27 cellular contexts compared by ENCODE assay signal in the genomic region with DNA sequence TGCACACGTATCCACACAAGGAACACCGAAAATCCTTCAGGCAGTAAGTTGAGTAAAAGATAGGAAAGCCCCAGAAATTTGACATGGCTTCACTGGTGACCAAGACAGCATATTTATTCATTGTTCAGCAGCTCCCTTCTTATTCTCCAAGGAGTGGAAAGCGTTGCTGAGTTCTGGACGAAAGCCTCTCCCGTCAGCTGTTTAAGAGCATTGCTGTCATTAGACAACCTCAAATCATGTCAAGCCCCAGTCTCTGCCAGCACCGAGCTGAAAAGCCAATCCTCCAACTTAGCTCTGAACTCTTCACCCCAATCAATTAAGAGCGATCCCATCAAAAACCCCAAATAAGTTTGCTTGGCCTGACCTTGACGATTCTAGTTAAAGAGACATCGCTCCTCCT.
DNase-seq lines count a peak whose midpoint lies in the region; ATAC-seq and TF ChIP-seq lines count a peak whose summit lies in the region.
"Had no signal": no experiment of that assay in that cellular context is flagged by ENCODE, and none has a peak within 500 bp of the region (broad histone marks: within the 10 kb centered on the region; RNA-seq: fewer than 3 reads in every experiment).

No MANE protein-coding gene starts in this region.

- TF ChIP-seq CTCF in cardiac muscle cell (IDR thresholded peaks at IDR 0.05; ENCODE audit: low read depth, low read length) (no peak), left ventricle myocardium inferior (IDR thresholded peaks at IDR 0.05; ENCODE audit: borderline replicate concordance) (no peak), mesothelial cell of epicardium (IDR thresholded peaks at IDR 0.05; ENCODE audit: unreplicated experiment) (no peak)

- H3K9me3 ChIP-seq in cardiac muscle cell (ENCODE audit: low read depth) (no peaks in the 10 kb centered on the region), left ventricle myocardium inferior (replicated peaks) (no peaks in the 10 kb centered on the region)
- H3K9me3 ChIP-seq: breast epithelium, heart right ventricle, Peyer's patch, SJCRH30 had no signal

- peak; percentile 69 for ATAC-seq in sciatic nerve
- ATAC-seq in HG02973 (IDR thresholded peaks at IDR 0.05; ENCODE audit: unreplicated experiment), result no peak
- no peak for ATAC-seq in HG03457 (IDR thresholded peaks at IDR 0.05; ENCODE audit: unreplicated experiment)
- ATAC-seq: activated CD4-positive, alpha-beta T cell treated with anti-CD3 and anti-CD28 coated beads for 36 hours; activated CD8-positive, alpha-beta T cell treated with anti-CD3 and anti-CD28 coated beads, Interleukin-2, amount 10 ng/mL, durations not matched to agents 7 days and 5 days; stimulated activated naive B cell treated with anti-CD40 and anti-IgM and Interleukin-4, amounts not matched to agents 10 μg/mL and 1 μg/mL and 100 μg/mL, for 72 hours had no signal

- intact Hi-C loops in left ventricle myocardium inferior (cut with micrococcal nuclease), result no loop called here
- intact Hi-C loops in sciatic nerve (cut with DNase I), result no loop called here

- no peaks in the 10 kb centered on the region for H3K36me3 ChIP-seq in cardiac muscle cell
- no peaks in the 10 kb centered on the region for H3K36me3 ChIP-seq in left ventricle myocardium inferior
- H3K36me3 ChIP-seq: breast epithelium, heart right ventricle, Peyer's patch, SJCRH30 had no signal

- peaks cover 19% of the 10 kb centered on the region for H3K4me1 ChIP-seq in cardiac muscle cell (ENCODE audit: low read depth)
- H3K4me1 ChIP-seq in left ventricle myocardium inferior, result peaks cover 31% of the 10 kb centered on the region
- H3K4me1 ChIP-seq: breast epithelium, SJCRH30 had no signal

- peak overlapping the region; percentile 85 for H3K27ac Mint-ChIP-seq in mesothelial cell of epicardium
- H3K27ac Mint-ChIP-seq: activated CD4-positive, alpha-beta T cell treated with anti-CD3 and anti-CD28 coated beads for 36 hours; activated CD8-positive, alpha-beta T cell treated with anti-CD3 and anti-CD28 coated beads, Interleukin-2, amount 10 ng/mL, durations not matched to agents 7 days and 5 days; activated naive CD4-positive, alpha-beta T cell treated with anti-CD3 and anti-CD28 coated beads for 36 hours; progenitor cell of endocrine pancreas; stimulated activated naive B cell treated with anti-CD40 and anti-IgM and Interleukin-4, amounts not matched to agents 10 μg/mL and 1 μg/mL and 100 μg/mL, for 72 hours had no signal

- DNase-seq in cardiac muscle cell (ENCODE audit: low read depth in 1 of 2, low spot score in 1 of 2) (peak in 1 of 2 donors; percentile 30), left ventricle myocardium inferior (no peak), mesothelial cell of epicardium (ENCODE audit: low spot score in 2 of 2, unreplicated experiment in 2 of 2) (no peak), sciatic nerve (ENCODE audit: low spot score) (no peak), DMS 273 treated with DMSO at 0.1 percent for 48 hours (lab: John Stamatoyannopoulos, UW) (no peak), NCI-H748 treated with DMSO at 0.1 percent for 48 hours (lab: John Stamatoyannopoulos, UW) (no peak)
- DNase-seq: activated CD4-positive, alpha-beta T cell treated with anti-CD3 and anti-CD28 coated beads for 36 hours; activated CD8-positive, alpha-beta T cell treated with anti-CD3 and anti-CD28 coated beads, Interleukin-2, amount 10 ng/mL, durations not matched to agents 7 days and 5 days; activated naive CD4-positive, alpha-beta T cell treated with anti-CD3 and anti-CD28 coated beads for 36 hours; effector CD8-positive, alpha-beta T cell; foreskin fibroblast; heart right ventricle; kidney; NCI-H446 treated with DMSO at 0.1 percent for 48 hours; NCI-H82; Peyer's patch; SJCRH30; stimulated activated naive B cell treated with anti-CD40 and anti-IgM and Interleukin-4, amounts not matched to agents 10 μg/mL and 1 μg/mL and 100 μg/mL, for 72 hours; SW 1271; T-helper 9 cell had no signal

- no peaks in the 10 kb centered on the region for H3K36me3 Mint-ChIP-seq in mesothelial cell of epicardium
- H3K36me3 Mint-ChIP-seq: stimulated activated naive B cell treated with anti-CD40 and anti-IgM and Interleukin-4, amounts not matched to agents 10 μg/mL and 1 μg/mL and 100 μg/mL, for 72 hours had no signal

- H3K4me1 Mint-ChIP-seq in mesothelial cell of epicardium, result peaks cover 51% of the 10 kb centered on the region
- H3K4me1 Mint-ChIP-seq: activated CD4-positive, alpha-beta T cell treated with anti-CD3 and anti-CD28 coated beads for 36 hours had no signal

- peak overlapping the region; percentile 15 for H3K27ac ChIP-seq in cardiac muscle cell
- H3K27ac ChIP-seq in left ventricle myocardium inferior (replicated peaks), result no peak overlapping the region
- H3K27ac ChIP-seq: Peyer's patch, SJCRH30, skin epidermis, VCaP had no signal

- no peaks in the 10 kb centered on the region for H3K9me3 Mint-ChIP-seq in mesothelial cell of epicardium
- H3K9me3 Mint-ChIP-seq: activated naive CD4-positive, alpha-beta T cell treated with anti-CD3 and anti-CD28 coated beads for 36 hours; stimulated activated naive B cell treated with anti-CD40 and anti-IgM and Interleukin-4, amounts not matched to agents 10 μg/mL and 1 μg/mL and 100 μg/mL, for 72 hours had no signal

- no peaks in the 10 kb centered on the region for H3K27me3 Mint-ChIP-seq in mesothelial cell of epicardium (ENCODE audit: low read depth)

- H3K4me3 ChIP-seq in cardiac muscle cell, result no peak overlapping the region
- H3K4me3 ChIP-seq in left ventricle myocardium inferior, result no peak overlapping the region
- H3K4me3 ChIP-seq: breast epithelium, heart right ventricle, lung, Peyer's patch, SJCRH30, skin epidermis had no signal

- H3K27me3 ChIP-seq in cardiac muscle cell (no peaks in the 10 kb centered on the region), left ventricle myocardium inferior (ENCODE audit: low read depth) (no peaks in the 10 kb centered on the region)
- H3K27me3 ChIP-seq: breast epithelium, heart right ventricle, Peyer's patch had no signal

- peak overlapping the region; percentile 1 for H3K4me3 Mint-ChIP-seq in mesothelial cell of epicardium
- H3K4me3 Mint-ChIP-seq: activated CD4-positive, alpha-beta T cell treated with anti-CD3 and anti-CD28 coated beads for 36 hours; activated CD8-positive, alpha-beta T cell treated with anti-CD3 and anti-CD28 coated beads, Interleukin-2, amount 10 ng/mL, durations not matched to agents 7 days and 5 days; activated naive CD4-positive, alpha-beta T cell treated with anti-CD3 and anti-CD28 coated beads for 36 hours; stimulated activated naive B cell treated with anti-CD40 and anti-IgM and Interleukin-4, amounts not matched to agents 10 μg/mL and 1 μg/mL and 100 μg/mL, for 72 hours had no signal
